Comparison of ENCODE assay signal across 17 cellular contexts in genomic region chr19:46383171-46383815, GRCh38. TPM values are rescaled to one million over a fixed set of nuclear protein-coding genes. Genes with fewer than 3 reads are reported as not detected.
"Had no signal": no experiment of that assay in that cellular context is flagged by ENCODE, and none has a peak within 500 bp of the region (broad histone marks: within the 10 kb centered on the region; RNA-seq: fewer than 3 reads in every experiment).

No MANE protein-coding gene starts in this region.

- H3K9me3 ChIP-seq: body of pancreas, ovary, tibial artery, vagina had no signal

- H3K9me3 Mint-ChIP-seq: activated B cell treated with CpG ODN at 0.5 μM for 24 hours; activated CD4-positive, alpha-beta T cell treated with anti-CD3 and anti-CD28 coated beads, Interleukin-2, amount 10 ng/mL, durations not matched to agents 24 days and 14 days; activated naive CD4-positive, alpha-beta T cell treated with anti-CD3 and anti-CD28 coated beads, Interleukin-2, amount 50 U/mL, for 24 hours; stimulated activated memory B cell treated with anti-CD40 and anti-IgM and Interleukin-4, amounts not matched to agents 10 μg/mL and 1 μg/mL and 100 μg/mL, for 72 hours had no signal

- ATAC-seq: body of pancreas; foreskin keratinocyte; stimulated activated memory B cell treated with anti-CD40 and anti-IgM and Interleukin-4, amounts not matched to agents 10 μg/mL and 1 μg/mL and 100 μg/mL, for 72 hours had no signal

- H3K4me1 Mint-ChIP-seq: neural progenitor cell had no signal

- DNase-seq: activated B cell treated with CpG ODN at 0.5 μM for 24 hours; activated CD4-positive, alpha-beta T cell treated with anti-CD3 and anti-CD28 coated beads, Interleukin-2, amount 10 ng/mL, durations not matched to agents 24 days and 14 days; amygdala; central memory CD4-positive, alpha-beta T cell; cortex of kidney; effector CD8-positive, alpha-beta T cell; foreskin keratinocyte; SW 1271; tibial artery had no signal

- H3K27me3 ChIP-seq: body of pancreas, foreskin keratinocyte, neural progenitor cell, ovary, tibial artery, vagina had no signal

- H3K27ac Mint-ChIP-seq: activated B cell treated with CpG ODN at 0.5 μM for 24 hours; activated CD4-positive, alpha-beta T cell treated with anti-CD3 and anti-CD28 coated beads, Interleukin-2, amount 10 ng/mL, durations not matched to agents 24 days and 14 days; activated naive CD4-positive, alpha-beta T cell treated with anti-CD3 and anti-CD28 coated beads, Interleukin-2, amount 50 U/mL, for 24 hours; neural progenitor cell; stimulated activated memory B cell treated with anti-CD40 and anti-IgM and Interleukin-4, amounts not matched to agents 10 μg/mL and 1 μg/mL and 100 μg/mL, for 72 hours had no signal

- H3K27me3 Mint-ChIP-seq: activated B cell treated with CpG ODN at 0.5 μM for 24 hours; activated CD4-positive, alpha-beta T cell treated with anti-CD3 and anti-CD28 coated beads, Interleukin-2, amount 10 ng/mL, durations not matched to agents 24 days and 14 days; activated naive CD4-positive, alpha-beta T cell treated with anti-CD3 and anti-CD28 coated beads, Interleukin-2, amount 50 U/mL, for 24 hours; stimulated activated memory B cell treated with anti-CD40 and anti-IgM and Interleukin-4, amounts not matched to agents 10 μg/mL and 1 μg/mL and 100 μg/mL, for 72 hours had no signal

- H3K27ac ChIP-seq: body of pancreas, foreskin keratinocyte, neural progenitor cell, ovary, tibial artery, vagina had no signal

- H3K4me3 ChIP-seq: body of pancreas, neural progenitor cell, ovary, tibial artery, vagina had no signal

- H3K4me1 ChIP-seq: foreskin keratinocyte, neural progenitor cell had no signal

- H3K4me3 Mint-ChIP-seq: activated B cell treated with CpG ODN at 0.5 μM for 24 hours; activated CD4-positive, alpha-beta T cell treated with anti-CD3 and anti-CD28 coated beads, Interleukin-2, amount 10 ng/mL, durations not matched to agents 24 days and 14 days; activated naive CD4-positive, alpha-beta T cell treated with anti-CD3 and anti-CD28 coated beads, Interleukin-2, amount 50 U/mL, for 24 hours; neural progenitor cell; stimulated activated memory B cell treated with anti-CD40 and anti-IgM and Interleukin-4, amounts not matched to agents 10 μg/mL and 1 μg/mL and 100 μg/mL, for 72 hours had no signal

- H3K36me3 ChIP-seq: ovary had no signal

RNA-seq across cellular contexts. Expression of gene CCDC8, which starts 30.1 kb away (rescaled TPM):
- total RNA-seq: activated B cell treated with CpG ODN at 0.5 μM for 24 hours; activated CD4-positive, alpha-beta T cell treated with anti-CD3 and anti-CD28 coated beads, Interleukin-2, amount 10 ng/mL, durations not matched to agents 24 days and 14 days; T-helper 2 cell treated with Interferon-gamma antibody and Interleukin-4, amounts not matched to agents 100 ng/mL and 5 ng/mL, for 36 hours had no signal

RNA-seq across cellular contexts. Expression of gene PNMA8C, which starts 45.4 kb away (rescaled TPM):
- total RNA-seq: activated B cell treated with CpG ODN at 0.5 μM for 24 hours; activated CD4-positive, alpha-beta T cell treated with anti-CD3 and anti-CD28 coated beads, Interleukin-2, amount 10 ng/mL, durations not matched to agents 24 days and 14 days; body of pancreas; foreskin keratinocyte; lower leg skin; T-helper 2 cell treated with Interferon-gamma antibody and Interleukin-4, amounts not matched to agents 100 ng/mL and 5 ng/mL, for 36 hours had no signal
